In the genomic region with DNA sequence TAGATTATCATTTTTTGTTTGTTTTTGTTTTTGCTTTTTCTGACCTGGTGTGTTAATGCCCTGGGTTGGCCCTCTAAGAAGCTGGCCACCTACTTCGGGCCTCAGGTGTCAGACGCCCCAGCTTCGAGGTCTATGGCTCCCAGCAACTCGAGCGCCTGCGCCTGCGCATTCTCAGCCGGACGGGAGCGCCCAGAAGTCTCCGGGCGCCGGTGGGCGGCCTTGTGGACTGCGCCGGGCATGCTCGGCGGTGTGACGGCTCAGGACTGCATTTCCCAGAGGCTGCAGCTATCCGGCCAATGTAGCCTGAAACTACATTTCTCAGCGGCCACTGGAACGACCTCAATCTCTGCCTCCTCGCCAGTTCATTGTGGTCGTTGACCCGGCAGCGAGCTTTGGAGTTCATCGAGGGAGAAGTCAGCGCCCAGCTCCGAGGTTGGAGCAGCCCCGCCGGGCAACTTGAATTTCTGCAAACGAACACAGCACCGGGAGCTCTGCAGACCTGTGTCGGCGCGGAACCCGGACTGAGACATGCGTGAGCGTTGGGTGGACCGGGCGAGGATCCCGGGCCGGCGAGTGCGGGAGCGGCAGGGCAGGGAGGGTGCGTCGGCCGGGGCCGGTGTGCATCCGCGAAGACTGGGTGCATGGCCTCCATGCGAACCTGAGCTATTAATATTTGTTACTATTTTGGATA, we compare ENCODE assay signal across 8 cellular contexts. TPM values are rescaled to one million over a fixed set of nuclear protein-coding genes. Genes with fewer than 3 reads are reported as not detected.
DNase-seq lines count a peak whose midpoint lies in the region; ATAC-seq, FAIRE-seq and TF ChIP-seq lines count a peak whose summit lies in the region.

Gene ZNF30, plus strand, starts transcription at position 219 of the 691 bp plus-strand sequence. CDS start 3,045 bp downstream, outside the sequence.

- peak within 1 kb of the TSS; percentile 82 for H3K4me2 ChIP-seq in neural progenitor cell

- FAIRE-seq in HTR-8/SVneo (lab: Jason Lieb, UNC) = peak; percentile 69

- H3K27ac Mint-ChIP-seq in neural progenitor cell = peak within 1 kb of the TSS; percentile 66

- H3K9me3 Mint-ChIP-seq in neural progenitor cell = peaks cover 7% of the 10 kb centered on the region

- H3K79me2 ChIP-seq in neural progenitor cell (ENCODE audit: low read depth) = peaks cover 6% of the 10 kb centered on the region

- no peaks in the 10 kb centered on the region for H4K20me1 ChIP-seq in neural progenitor cell (ENCODE audit: low read depth)

- H3F3A ChIP-seq in neural progenitor cell (ENCODE audit: low read depth) = peaks cover 6% of the 10 kb centered on the region

- no peaks in the 10 kb centered on the region for H3K27me3 Mint-ChIP-seq in neural progenitor cell (ENCODE audit: insufficient read depth, low read depth)

- H3K36me3 ChIP-seq in neural progenitor cell (peaks cover under 1% of the 10 kb centered on the region), stomach smooth muscle (ENCODE audit: control insufficient read depth in 2 of 2, insufficient read depth in 2 of 2, low read length in 2 of 2) (peaks cover 11% of the 10 kb centered on the region in 2 donors)

- ATAC-seq in GM19468 (IDR thresholded peaks at IDR 0.05; ENCODE audit: extremely low read depth, unreplicated experiment) = peak; percentile 79

- H3K9me3 ChIP-seq in neural progenitor cell (ENCODE audit: low read depth) (no peaks in the 10 kb centered on the region), stomach smooth muscle (ENCODE audit: control insufficient read depth in 2 of 2, low read length in 2 of 2) (no peaks in the 10 kb centered on the region)

- H3K4me1 ChIP-seq in neural progenitor cell = peaks cover 5% of the 10 kb centered on the region
- peaks cover 5% of the 10 kb centered on the region for H3K4me1 ChIP-seq in stomach smooth muscle (ENCODE audit: control insufficient read depth, insufficient read depth, low read length)

- H3K9ac ChIP-seq in neural progenitor cell = peak within 1 kb of the TSS; percentile 49
- peak within 1 kb of the TSS; percentile 62 to 65 for H3K9ac ChIP-seq in stomach smooth muscle (ENCODE audit: low read length in 2 of 2)

- peaks cover 14% of the 10 kb centered on the region for H3K36me3 Mint-ChIP-seq in neural progenitor cell

- no peak within 1 kb of the TSS for H3K27ac ChIP-seq in neural progenitor cell
- H3K27ac ChIP-seq in stomach smooth muscle (ENCODE audit: low read length) = peak within 1 kb of the TSS; percentile 31

- peak; percentile 93 for DNase-seq in COLO668 (lab: John Stamatoyannopoulos, UW; ENCODE audit: unreplicated experiment)
- DNase-seq in HTR-8/SVneo (ENCODE audit: insufficient read length, low spot score) = peak; percentile 96
- peak; percentile 51 for DNase-seq in SHP77 treated with DMSO at 0.1 percent for 48 hours (lab: John Stamatoyannopoulos, UW)
- DNase-seq in activated gamma-delta T cell treated with anti-CD3 and anti-CD28 coated beads, Interleukin-2, amount 50 U/mL, for 16 hours (ENCODE audit: low read depth) = peak; percentile 65
- DNase-seq in foreskin melanocyte = peak; percentile 82
- DNase-seq in neural progenitor cell (ENCODE audit: low spot score) = peak; percentile 96

- H3K4me3 Mint-ChIP-seq in neural progenitor cell = peak within 1 kb of the TSS; percentile 94

- H3K4me3 ChIP-seq in neural progenitor cell (peak within 1 kb of the TSS; percentile 72), stomach smooth muscle (ENCODE audit: low read length in 2 of 2) (peak within 1 kb of the TSS; percentile 85 to 87)

- no peak for TF ChIP-seq CTCF in neural progenitor cell (IDR thresholded peaks at IDR 0.05)

- H3K27me3 ChIP-seq in neural progenitor cell = peaks cover 7% of the 10 kb centered on the region
- no peaks in the 10 kb centered on the region for H3K27me3 ChIP-seq in stomach smooth muscle (ENCODE audit: control insufficient read depth in 1 of 2, insufficient read depth in 2 of 2, low read length in 2 of 2)

- peak within 1 kb of the TSS; percentile 84 for H2AFZ ChIP-seq in neural progenitor cell (replicated peaks)

- peaks cover 4% of the 10 kb centered on the region for H3K4me1 Mint-ChIP-seq in neural progenitor cell

RNA-seq across cellular contexts. Expression of gene ZNF30, which starts in this region (rescaled TPM):
- 7.6 and 10.3 TPM in 2 replicates for total RNA-seq in neural progenitor cell (ENCODE audit: low replicate concordance)
